1 cellular context compared by ENCODE assay signal in the genomic region with DNA sequence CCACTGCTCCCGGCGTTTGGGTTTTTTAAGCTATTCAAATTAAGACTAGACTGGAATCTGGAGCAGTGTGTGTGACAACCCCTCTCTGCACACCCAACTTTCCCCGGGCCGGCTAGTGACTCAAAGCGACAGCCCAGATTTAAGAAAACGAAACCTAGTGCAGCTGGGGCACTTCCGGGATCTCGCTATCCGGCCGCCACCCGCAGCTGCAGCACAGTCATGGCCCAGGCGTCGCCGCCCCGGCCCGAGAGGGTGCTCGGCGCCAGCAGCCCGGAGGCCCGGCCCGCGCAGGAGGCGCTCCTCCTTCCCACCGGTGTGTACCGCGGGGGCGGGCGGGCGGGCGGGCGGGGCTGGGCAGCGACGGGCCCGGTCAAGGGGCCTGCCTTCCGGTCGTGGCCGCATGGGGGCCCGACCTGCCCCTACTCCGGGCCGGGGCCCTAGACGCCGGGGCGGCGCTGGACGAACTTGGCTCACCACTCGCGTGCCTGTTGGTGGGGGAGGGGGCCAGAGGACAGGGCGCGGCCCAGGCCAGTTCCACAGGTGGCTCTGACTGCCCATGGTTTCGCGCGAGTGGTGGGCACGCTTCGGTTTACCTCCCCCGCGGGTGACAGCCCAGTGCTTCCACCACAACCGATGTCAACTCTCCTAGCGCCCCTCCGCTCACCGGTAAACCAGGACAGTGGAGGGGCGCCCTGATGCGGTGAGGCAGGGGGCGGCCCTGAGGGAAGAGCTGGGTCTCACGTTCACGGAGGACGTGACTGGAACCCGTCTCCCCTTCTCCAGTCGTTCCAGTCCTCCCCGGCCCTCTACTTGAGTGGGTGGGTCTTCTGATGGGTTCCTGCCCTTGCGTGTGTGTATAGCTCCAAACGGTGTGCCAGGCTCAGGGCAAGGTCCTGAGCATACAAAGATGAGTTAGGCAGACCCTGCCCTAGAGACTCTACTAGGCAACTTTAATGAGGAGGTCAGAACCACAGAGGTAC.
TF ChIP-seq lines count a peak whose summit lies in the region.

PHF11 (plus strand) TSS at position 171 of the 980 bp plus-strand sequence; CDS start at position 220, 49 bp downstream.

TF ChIP-seq in HepG2, 621 proteins besides CTCF, POLR2A, EP300 and RAD21 (continued from another document and continues in another):
- TF ChIP-seq PRDM10 (CRISPR knock-in tag; IDR thresholded peaks at IDR 0.05; ENCODE audit: low read depth), result peak; percentile 45; the same call in 1 of the 2 replicates
- TF ChIP-seq ZNF567 (CRISPR knock-in tag; IDR thresholded peaks at IDR 0.05; ENCODE audit: borderline replicate concordance), result 0 out of 2 replicates have a peak, but pooled peaks have one; percentile 28
- TF ChIP-seq BCL3 (CRISPR knock-in tag; IDR thresholded peaks at IDR 0.05), result no peak
- TF ChIP-seq, protein P1, sequence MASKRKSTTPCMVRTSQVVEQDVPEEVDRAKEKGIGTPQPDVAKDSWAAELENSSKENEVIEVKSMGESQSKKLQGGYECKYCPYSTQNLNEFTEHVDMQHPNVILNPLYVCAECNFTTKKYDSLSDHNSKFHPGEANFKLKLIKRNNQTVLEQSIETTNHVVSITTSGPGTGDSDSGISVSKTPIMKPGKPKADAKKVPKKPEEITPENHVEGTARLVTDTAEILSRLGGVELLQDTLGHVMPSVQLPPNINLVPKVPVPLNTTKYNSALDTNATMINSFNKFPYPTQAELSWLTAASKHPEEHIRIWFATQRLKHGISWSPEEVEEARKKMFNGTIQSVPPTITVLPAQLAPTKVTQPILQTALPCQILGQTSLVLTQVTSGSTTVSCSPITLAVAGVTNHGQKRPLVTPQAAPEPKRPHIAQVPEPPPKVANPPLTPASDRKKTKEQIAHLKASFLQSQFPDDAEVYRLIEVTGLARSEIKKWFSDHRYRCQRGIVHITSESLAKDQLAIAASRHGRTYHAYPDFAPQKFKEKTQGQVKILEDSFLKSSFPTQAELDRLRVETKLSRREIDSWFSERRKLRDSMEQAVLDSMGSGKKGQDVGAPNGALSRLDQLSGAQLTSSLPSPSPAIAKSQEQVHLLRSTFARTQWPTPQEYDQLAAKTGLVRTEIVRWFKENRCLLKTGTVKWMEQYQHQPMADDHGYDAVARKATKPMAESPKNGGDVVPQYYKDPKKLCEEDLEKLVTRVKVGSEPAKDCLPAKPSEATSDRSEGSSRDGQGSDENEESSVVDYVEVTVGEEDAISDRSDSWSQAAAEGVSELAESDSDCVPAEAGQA (IDR thresholded peaks at IDR 0.05; ENCODE audit: low read depth), result no peak
- TF ChIP-seq, protein P1 (CRISPR knock-in tag; IDR thresholded peaks at IDR 0.05; ENCODE audit: borderline replicate concordance), result no peak
- TF ChIP-seq ZNF800 (CRISPR knock-in tag; IDR thresholded peaks at IDR 0.05), result no peak
- TF ChIP-seq ZFP91 (CRISPR knock-in tag; IDR thresholded peaks at IDR 0.05; ENCODE audit: borderline replicate concordance), result peak; percentile 18
- TF ChIP-seq IRX3 (CRISPR knock-in tag; IDR thresholded peaks at IDR 0.05; ENCODE audit: borderline replicate concordance, low read depth), result 0 out of 2 replicates have a peak, but pooled peaks have one; percentile 42
- TF ChIP-seq MNT (IDR thresholded peaks at IDR 0.05), result no peak
- TF ChIP-seq, protein P2, sequence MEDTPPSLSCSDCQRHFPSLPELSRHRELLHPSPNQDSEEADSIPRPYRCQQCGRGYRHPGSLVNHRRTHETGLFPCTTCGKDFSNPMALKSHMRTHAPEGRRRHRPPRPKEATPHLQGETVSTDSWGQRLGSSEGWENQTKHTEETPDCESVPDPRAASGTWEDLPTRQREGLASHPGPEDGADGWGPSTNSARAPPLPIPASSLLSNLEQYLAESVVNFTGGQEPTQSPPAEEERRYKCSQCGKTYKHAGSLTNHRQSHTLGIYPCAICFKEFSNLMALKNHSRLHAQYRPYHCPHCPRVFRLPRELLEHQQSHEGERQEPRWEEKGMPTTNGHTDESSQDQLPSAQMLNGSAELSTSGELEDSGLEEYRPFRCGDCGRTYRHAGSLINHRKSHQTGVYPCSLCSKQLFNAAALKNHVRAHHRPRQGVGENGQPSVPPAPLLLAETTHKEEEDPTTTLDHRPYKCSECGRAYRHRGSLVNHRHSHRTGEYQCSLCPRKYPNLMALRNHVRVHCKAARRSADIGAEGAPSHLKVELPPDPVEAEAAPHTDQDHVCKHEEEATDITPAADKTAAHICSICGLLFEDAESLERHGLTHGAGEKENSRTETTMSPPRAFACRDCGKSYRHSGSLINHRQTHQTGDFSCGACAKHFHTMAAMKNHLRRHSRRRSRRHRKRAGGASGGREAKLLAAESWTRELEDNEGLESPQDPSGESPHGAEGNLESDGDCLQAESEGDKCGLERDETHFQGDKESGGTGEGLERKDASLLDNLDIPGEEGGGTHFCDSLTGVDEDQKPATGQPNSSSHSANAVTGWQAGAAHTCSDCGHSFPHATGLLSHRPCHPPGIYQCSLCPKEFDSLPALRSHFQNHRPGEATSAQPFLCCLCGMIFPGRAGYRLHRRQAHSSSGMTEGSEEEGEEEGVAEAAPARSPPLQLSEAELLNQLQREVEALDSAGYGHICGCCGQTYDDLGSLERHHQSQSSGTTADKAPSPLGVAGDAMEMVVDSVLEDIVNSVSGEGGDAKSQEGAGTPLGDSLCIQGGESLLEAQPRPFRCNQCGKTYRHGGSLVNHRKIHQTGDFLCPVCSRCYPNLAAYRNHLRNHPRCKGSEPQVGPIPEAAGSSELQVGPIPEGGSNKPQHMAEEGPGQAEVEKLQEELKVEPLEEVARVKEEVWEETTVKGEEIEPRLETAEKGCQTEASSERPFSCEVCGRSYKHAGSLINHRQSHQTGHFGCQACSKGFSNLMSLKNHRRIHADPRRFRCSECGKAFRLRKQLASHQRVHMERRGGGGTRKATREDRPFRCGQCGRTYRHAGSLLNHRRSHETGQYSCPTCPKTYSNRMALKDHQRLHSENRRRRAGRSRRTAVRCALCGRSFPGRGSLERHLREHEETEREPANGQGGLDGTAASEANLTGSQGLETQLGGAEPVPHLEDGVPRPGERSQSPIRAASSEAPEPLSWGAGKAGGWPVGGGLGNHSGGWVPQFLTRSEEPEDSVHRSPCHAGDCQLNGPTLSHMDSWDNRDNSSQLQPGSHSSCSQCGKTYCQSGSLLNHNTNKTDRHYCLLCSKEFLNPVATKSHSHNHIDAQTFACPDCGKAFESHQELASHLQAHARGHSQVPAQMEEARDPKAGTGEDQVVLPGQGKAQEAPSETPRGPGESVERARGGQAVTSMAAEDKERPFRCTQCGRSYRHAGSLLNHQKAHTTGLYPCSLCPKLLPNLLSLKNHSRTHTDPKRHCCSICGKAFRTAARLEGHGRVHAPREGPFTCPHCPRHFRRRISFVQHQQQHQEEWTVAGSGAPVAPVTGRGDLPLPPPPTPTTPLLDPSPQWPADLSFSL (CRISPR knock-in tag; IDR thresholded peaks at IDR 0.05), result 0 out of 2 replicates have a peak, but pooled peaks have one; percentile 47
- TF ChIP-seq ZNF333 (CRISPR knock-in tag; IDR thresholded peaks at IDR 0.05; ENCODE audit: borderline replicate concordance), result 0 out of 2 replicates have a peak, but pooled peaks have one; percentile 49
- TF ChIP-seq ZNF747 (CRISPR knock-in tag; IDR thresholded peaks at IDR 0.05; ENCODE audit: borderline replicate concordance), result peak; percentile 76
- peak; percentile 66; the same call in 1 of the 2 replicates for TF ChIP-seq BRD4 (CRISPR knock-in tag; IDR thresholded peaks at IDR 0.05)
- 0 out of 2 replicates have a peak, but pooled peaks have one; percentile 45 for TF ChIP-seq MEIS2 (CRISPR knock-in tag; IDR thresholded peaks at IDR 0.05)
- TF ChIP-seq, protein P3, sequence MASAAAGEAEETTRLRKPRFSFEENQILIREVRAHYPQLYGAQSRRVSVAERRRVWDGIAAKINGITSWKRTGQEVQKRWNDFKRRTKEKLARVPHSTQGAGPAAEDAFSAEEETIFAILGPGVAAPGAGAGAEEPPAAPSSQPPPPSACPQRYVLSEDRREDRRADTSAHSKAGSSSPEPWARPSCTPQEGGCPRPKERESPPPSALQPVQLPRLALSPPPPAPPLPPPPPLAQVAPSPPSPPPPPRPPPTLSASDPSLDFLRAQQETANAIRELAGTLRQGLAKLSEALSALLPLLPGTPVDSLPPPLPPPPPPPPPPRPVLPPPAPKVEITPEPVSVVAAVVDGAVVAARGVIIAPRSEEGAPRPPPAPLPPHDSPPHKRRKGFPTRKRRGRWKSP (CRISPR knock-in tag; IDR thresholded peaks at IDR 0.05), result no peak
- TF ChIP-seq DMAP1 (CRISPR knock-in tag; IDR thresholded peaks at IDR 0.05), result peak; percentile 62
- no peak for TF ChIP-seq FOSL1 (CRISPR knock-in tag; IDR thresholded peaks at IDR 0.05; ENCODE audit: borderline replicate concordance)
- TF ChIP-seq ZNF777 (CRISPR knock-in tag; IDR thresholded peaks at IDR 0.05), result 0 out of 2 replicates have a peak, but pooled peaks have one; percentile 39
